23 cellular contexts compared by ENCODE assay signal in the genomic region with DNA sequence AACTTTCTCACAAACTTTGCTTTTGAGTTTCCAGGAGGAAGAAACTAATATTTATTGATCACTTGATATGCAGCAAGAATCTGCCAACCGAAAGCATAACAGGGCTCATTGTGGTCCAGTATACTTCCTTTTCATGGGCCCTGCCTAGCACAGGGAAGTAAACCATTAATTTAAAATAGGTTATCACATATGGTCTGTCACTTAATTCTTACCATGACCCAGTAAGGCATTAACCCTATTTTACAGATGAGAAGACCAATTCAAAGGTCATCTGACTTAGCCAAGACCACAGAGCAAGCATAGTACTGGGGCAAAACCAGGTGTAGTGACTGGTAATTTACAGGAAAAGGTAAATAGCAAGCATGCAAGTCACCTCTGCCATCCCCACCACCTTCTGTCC.
DNase-seq lines count a peak whose midpoint lies in the region; ATAC-seq and TF ChIP-seq lines count a peak whose summit lies in the region.
"Had no signal": no experiment of that assay in that cellular context is flagged by ENCODE, and none has a peak within 500 bp of the region (broad histone marks: within the 10 kb centered on the region; RNA-seq: fewer than 3 reads in every experiment).

No MANE protein-coding gene starts in this region.

- H3K27ac Mint-ChIP-seq in neural progenitor cell = no peak overlapping the region
- H3K27ac Mint-ChIP-seq: activated B cell treated with CpG ODN at 0.5 μM for 24 hours; activated CD4-positive, alpha-beta memory T cell treated with anti-CD3 and anti-CD28 coated beads, Interleukin-2, amount 10 ng/mL, durations not matched to agents 7 days and 5 days; CD4-positive, alpha-beta T cell; HFFc6; stimulated activated naive CD8-positive, alpha-beta T cell treated with anti-CD3 and anti-CD28 coated beads, Interleukin-15, Interleukin-2, amounts not matched to agents 100 ng/mL and 50 ng/mL, for 24 hours had no signal

- H3K4me2 ChIP-seq in neural progenitor cell = no peak overlapping the region

- H3K4me3 Mint-ChIP-seq in neural progenitor cell = no peak overlapping the region
- H3K4me3 Mint-ChIP-seq: activated B cell treated with CpG ODN at 0.5 μM for 24 hours; activated CD4-positive, alpha-beta memory T cell treated with anti-CD3 and anti-CD28 coated beads, Interleukin-2, amount 10 ng/mL, durations not matched to agents 7 days and 5 days; CD4-positive, alpha-beta T cell; HFFc6; neural crest cell; stimulated activated naive CD8-positive, alpha-beta T cell treated with anti-CD3 and anti-CD28 coated beads, Interleukin-15, Interleukin-2, amounts not matched to agents 100 ng/mL and 50 ng/mL, for 24 hours had no signal

- no peaks in the 10 kb centered on the region for H3K4me1 ChIP-seq in neural progenitor cell
- H3K4me1 ChIP-seq: heart right ventricle, tibial artery had no signal

- TF ChIP-seq CTCF in neural progenitor cell (IDR thresholded peaks at IDR 0.05) = no peak

- no peak overlapping the region for H3K4me3 ChIP-seq in neural progenitor cell
- H3K4me3 ChIP-seq: heart right ventricle, K562, skin epidermis, tibial artery had no signal

- no peaks in the 10 kb centered on the region for H3K36me3 Mint-ChIP-seq in neural progenitor cell

- DNase-seq in NCI-H510A treated with DMSO at 0.1 percent for 48 hours (lab: John Stamatoyannopoulos, UW) (no peak), KG1 (lab: John Stamatoyannopoulos, UW) (no peak), COR-L47 (lab: John Stamatoyannopoulos, UW) (no peak), neural progenitor cell (ENCODE audit: low spot score) (no peak)
- DNase-seq: activated B cell treated with CpG ODN at 0.5 μM for 24 hours; activated CD4-positive, alpha-beta memory T cell treated with anti-CD3 and anti-CD28 coated beads, Interleukin-2, amount 10 ng/mL, durations not matched to agents 7 days and 5 days; activated naive CD4-positive, alpha-beta T cell treated with Interleukin-2 at 50 U/mL for 16 hours; amygdala; CD4-positive, alpha-beta T cell; heart right ventricle; HFFc6; midbrain; NCI-H748 treated with DMSO at 0.1 percent for 48 hours; T-helper 9 cell; tibial artery had no signal

- ATAC-seq in GM19043 (IDR thresholded peaks at IDR 0.05; ENCODE audit: low read depth, unreplicated experiment) = peak; percentile 75
- peak; percentile 71 for ATAC-seq in GM21737 (IDR thresholded peaks at IDR 0.05; ENCODE audit: unreplicated experiment)
- peak; percentile 90 for ATAC-seq in HG03139 (IDR thresholded peaks at IDR 0.05; ENCODE audit: unreplicated experiment)
- ATAC-seq: heart right ventricle, K562, left lobe of liver had no signal

- no peak overlapping the region for H2AFZ ChIP-seq in neural progenitor cell (replicated peaks)

- no peaks in the 10 kb centered on the region for H3K36me3 ChIP-seq in neural progenitor cell
- H3K36me3 ChIP-seq: heart right ventricle, tibial artery had no signal

- no peaks in the 10 kb centered on the region for H3F3A ChIP-seq in neural progenitor cell (ENCODE audit: low read depth)

- H3K27ac ChIP-seq in neural progenitor cell = no peak overlapping the region
- H3K27ac ChIP-seq: heart right ventricle, skin epidermis, tibial artery had no signal

- no peaks in the 10 kb centered on the region for H4K20me1 ChIP-seq in neural progenitor cell (ENCODE audit: low read depth)

- H3K9me3 ChIP-seq in neural progenitor cell (ENCODE audit: low read depth) = no peaks in the 10 kb centered on the region
- H3K9me3 ChIP-seq: heart right ventricle, tibial artery had no signal

- H3K9me3 Mint-ChIP-seq in neural progenitor cell = no peaks in the 10 kb centered on the region
- H3K9me3 Mint-ChIP-seq: activated B cell treated with CpG ODN at 0.5 μM for 24 hours; activated CD4-positive, alpha-beta memory T cell treated with anti-CD3 and anti-CD28 coated beads, Interleukin-2, amount 10 ng/mL, durations not matched to agents 7 days and 5 days; CD4-positive, alpha-beta T cell; neural crest cell; stimulated activated naive CD8-positive, alpha-beta T cell treated with anti-CD3 and anti-CD28 coated beads, Interleukin-15, Interleukin-2, amounts not matched to agents 100 ng/mL and 50 ng/mL, for 24 hours had no signal

- no peak overlapping the region for H3K9ac ChIP-seq in neural progenitor cell

- H3K79me2 ChIP-seq in neural progenitor cell (ENCODE audit: low read depth) = no peaks in the 10 kb centered on the region

- H3K4me1 Mint-ChIP-seq in neural progenitor cell = peaks cover 11% of the 10 kb centered on the region
- H3K4me1 Mint-ChIP-seq: activated CD4-positive, alpha-beta memory T cell treated with anti-CD3 and anti-CD28 coated beads, Interleukin-2, amount 10 ng/mL, durations not matched to agents 7 days and 5 days had no signal

- no peaks in the 10 kb centered on the region for H3K27me3 ChIP-seq in neural progenitor cell
- H3K27me3 ChIP-seq: heart right ventricle, tibial artery had no signal

- peaks cover 4% of the 10 kb centered on the region for H3K27me3 Mint-ChIP-seq in neural progenitor cell (ENCODE audit: insufficient read depth, low read depth)
- H3K27me3 Mint-ChIP-seq: activated B cell treated with CpG ODN at 0.5 μM for 24 hours; activated CD4-positive, alpha-beta memory T cell treated with anti-CD3 and anti-CD28 coated beads, Interleukin-2, amount 10 ng/mL, durations not matched to agents 7 days and 5 days; CD4-positive, alpha-beta T cell; stimulated activated naive CD8-positive, alpha-beta T cell treated with anti-CD3 and anti-CD28 coated beads, Interleukin-15, Interleukin-2, amounts not matched to agents 100 ng/mL and 50 ng/mL, for 24 hours had no signal
